ENCODE assay signal across 25 cellular contexts in the genomic region with DNA sequence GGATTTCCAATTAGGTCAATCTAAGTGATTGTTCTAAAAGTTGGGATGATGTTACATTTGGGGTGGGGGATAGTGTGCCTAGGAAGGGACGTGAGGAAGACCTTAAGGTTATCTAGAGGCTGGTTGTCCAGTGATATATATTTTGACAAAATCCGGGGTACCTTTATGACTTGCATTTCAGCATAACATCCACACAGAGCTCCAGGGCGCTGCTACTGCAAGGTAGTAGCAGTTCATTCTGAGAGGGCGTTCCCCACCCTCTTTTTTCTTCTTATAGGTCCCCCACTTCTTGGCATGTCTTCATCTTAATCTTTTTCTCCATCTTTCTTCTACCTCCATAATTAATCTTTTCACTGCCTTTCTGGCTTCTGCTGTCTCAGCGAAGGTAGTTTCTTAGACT.
"Had no signal": no experiment of that assay in that cellular context is flagged by ENCODE, and none has a peak within 500 bp of the region (broad histone marks: within the 10 kb centered on the region; RNA-seq: fewer than 3 reads in every experiment).

No MANE protein-coding gene starts in this region.

- ATAC-seq: effector memory CD8-positive, alpha-beta T cell; esophagus mucosa; gastrocnemius medialis; heart right ventricle; left cardiac atrium; left lung; left ventricle myocardium superior; lower lobe of right lung; mucosa of descending colon had no signal

- H3K4me3 ChIP-seq: colonic mucosa, esophagus squamous epithelium, gastrocnemius medialis, heart right ventricle, left lung, lower lobe of right lung, mucosa of descending colon had no signal

- H3K36me3 ChIP-seq: colonic mucosa, esophagus squamous epithelium, gastrocnemius medialis, heart right ventricle, left lung, lower lobe of right lung had no signal

- DNase-seq: colonic mucosa; cortex of kidney; effector CD8-positive, alpha-beta T cell; effector memory CD8-positive, alpha-beta T cell; endodermal cell; erythroblast; esophagus squamous epithelium; foreskin fibroblast; foreskin melanocyte; gastrocnemius medialis; glutamatergic neuron; heart right ventricle; hippocampal formation; left cardiac atrium; left lung; left ventricle myocardium superior; lower lobe of right lung; mesenchymal stem cell; mucosa of descending colon; naive B cell had no signal

- FAIRE-seq: endometrium, islet of Langerhans, keratinocyte had no signal

- H3K27ac ChIP-seq: colonic mucosa, epithelial cell of prostate, esophagus squamous epithelium, gastrocnemius medialis, heart right ventricle, left lung, lower lobe of right lung had no signal

- H3K27me3 ChIP-seq: colonic mucosa, gastrocnemius medialis had no signal

- H3K4me1 ChIP-seq: heart right ventricle, left lung, lower lobe of right lung had no signal

- H3K9me3 ChIP-seq: colonic mucosa, esophagus squamous epithelium, gastrocnemius medialis, heart right ventricle, left lung, lower lobe of right lung, mucosa of descending colon had no signal
